In the genomic region with DNA sequence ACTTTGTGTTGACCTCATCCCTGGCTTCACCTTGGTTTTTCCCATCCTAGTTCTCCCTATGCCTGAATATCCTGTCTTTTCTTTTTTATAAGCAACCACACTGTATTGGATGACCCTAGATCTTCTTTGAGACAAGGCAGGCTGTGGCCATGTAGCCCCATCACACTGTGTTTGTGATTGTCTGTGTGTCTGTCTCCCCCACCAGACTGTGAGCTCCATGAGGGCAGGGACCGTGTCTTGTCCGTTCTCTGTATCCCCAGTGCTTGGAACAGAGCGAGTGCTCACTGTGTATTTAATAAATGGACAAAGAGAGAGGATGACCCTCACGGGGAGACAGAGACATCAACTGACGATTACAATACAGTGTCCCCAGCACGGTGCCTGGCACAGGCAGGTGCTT, we compare ENCODE assay signal across 18 cellular contexts. TPM values are rescaled to one million over a fixed set of nuclear protein-coding genes. Genes with fewer than 3 reads are reported as not detected.
DNase-seq lines count a peak whose midpoint lies in the region; ATAC-seq and TF ChIP-seq lines count a peak whose summit lies in the region.
"Had no signal": no experiment of that assay in that cellular context is flagged by ENCODE, and none has a peak within 500 bp of the region (broad histone marks: within the 10 kb centered on the region; RNA-seq: fewer than 3 reads in every experiment).

No MANE protein-coding gene starts in this region.

- no peak overlapping the region for H2BK15ac ChIP-seq in IMR-90 (ENCODE audit: low read depth, low read length)

- H3K4me1 Mint-ChIP-seq in CD8-positive, alpha-beta memory T cell: peaks cover 10 to 19% (median 14%) of the 10 kb centered on the region in 3 donors
- H3K4me1 Mint-ChIP-seq in brain (peaks cover 12% of the 10 kb centered on the region), neural crest cell (peaks cover 13% of the 10 kb centered on the region)
- peaks cover 15% of the 10 kb centered on the region for H3K4me1 Mint-ChIP-seq in activated naive CD8-positive, alpha-beta T cell treated with anti-CD3 and anti-CD28 coated beads, Interleukin-2, amount 50 U/mL, for 24 hours

- intact Hi-C loops in IMR-90 (cut with micrococcal nuclease) (no loop called here), uterus (cut with DNase I; ENCODE audit: low total_unique reads) (no loop called here), esophagus squamous epithelium (cut with DNase I) (no loop called here)

- peaks cover 11% of the 10 kb centered on the region for H3K4me1 ChIP-seq in CD8-positive, alpha-beta memory T cell (ENCODE audit: insufficient read depth, low read length)
- H3K4me1 ChIP-seq in IMR-90 (ENCODE audit: control insufficient read depth, insufficient read depth, low read length) (peaks cover 4% of the 10 kb centered on the region; the same call in 1 of the 2 replicates), uterus (peaks cover 0 to 8% of the 10 kb centered on the region in 2 donors), GM23248 (ENCODE audit: insufficient read depth) (no peaks in the 10 kb centered on the region), esophagus squamous epithelium (peaks cover 15 to 33% (median 16%) of the 10 kb centered on the region in 3 donors)

- peaks cover 30 to 36% of the 10 kb centered on the region in 2 donors for H3K27me3 Mint-ChIP-seq in CD8-positive, alpha-beta memory T cell
- peaks cover 49% of the 10 kb centered on the region for H3K27me3 Mint-ChIP-seq in brain
- peaks cover 66% of the 10 kb centered on the region for H3K27me3 Mint-ChIP-seq in neural crest cell (ENCODE audit: low read depth)
- H3K27me3 Mint-ChIP-seq in activated naive CD8-positive, alpha-beta T cell treated with anti-CD3 and anti-CD28 coated beads, Interleukin-2, amount 50 U/mL, for 24 hours: peaks cover 44% of the 10 kb centered on the region

- H3K4me3 ChIP-seq in CD8-positive, alpha-beta memory T cell (ENCODE audit: low read length): no peak overlapping the region
- no peak overlapping the region for H3K4me3 ChIP-seq in IMR-90 (ENCODE audit: insufficient read depth, low read depth, low read length)
- no peak overlapping the region for H3K4me3 ChIP-seq in uterus
- H3K4me3 ChIP-seq in GM23248: no peak overlapping the region
- H3K4me3 ChIP-seq in esophagus squamous epithelium: no peak overlapping the region
- H3K4me3 ChIP-seq: BLaER1 treated with 17β-estradiol and CSF1 and Interleukin-3, amounts not matched to agents 10 nM and 100 nM; SK-N-MC had no signal

- H3K9ac ChIP-seq in IMR-90 (ENCODE audit: low read depth, low read length): no peak overlapping the region
- no peak overlapping the region for H3K9ac ChIP-seq in GM23248
- H3K9ac ChIP-seq: BLaER1 treated with 17β-estradiol and CSF1 and Interleukin-3, amounts not matched to agents 10 nM and 100 nM had no signal

- H2AK9ac ChIP-seq in IMR-90 (replicated peaks; ENCODE audit: low read depth, low read length, poor library complexity): no peak overlapping the region

- no peak overlapping the region for H2AK5ac ChIP-seq in IMR-90 (ENCODE audit: low read depth, low read length)

- DNase-seq in CD8-positive, alpha-beta memory T cell: no peak
- no peak for DNase-seq in IMR-90
- DNase-seq in neural crest cell (ENCODE audit: low read depth, low spot score): no peak
- DNase-seq in uterus: no peak
- DNase-seq in GM23248: no peak
- DNase-seq in activated naive CD8-positive, alpha-beta T cell treated with anti-CD3 and anti-CD28 coated beads, Interleukin-2, amount 50 U/mL, for 24 hours: no peak
- no peak for DNase-seq in esophagus squamous epithelium (lab: John Stamatoyannopoulos, UW)
- DNase-seq: DMS79, Kasumi-1, NCI-H1930, NCI-H2171 had no signal

- WGBS in IMR-90 (ENCODE audit: extremely low coverage in 2 of 2, insufficient read length in 1 of 2), 2 experiments: 60% methylated on average over 1 of the region's 6 CpGs; no CpG with 5 or more reads in 1 of the 2 experiments
- WGBS in GM23248 (ENCODE audit: low coverage in 1 of 2, low lambda C conversion rate in 2 of 2, missing lambda C conversion rate in 2 of 2), 2 experiments: 89 to 92% methylated on average over 6 of the region's 6 CpGs
- 90 to 96% methylated on average over 4 to 6 of the region's 6 CpGs for WGBS in esophagus squamous epithelium, 2 donors

- CTCF ChIA-PET in CD8-positive, alpha-beta memory T cell (lab: Charles Lee): interaction anchor here (2.3 to 3.5 kb wide), 2 partner anchors 13 to 107 kb away, joined by 7 to 20 read pairs; no protein-coding TSS in a partner anchor
- CTCF ChIA-PET in IMR-90 (lab: Yijun Ruan, JAX): no interaction called here

- no peak for TF ChIP-seq RAD21 in IMR-90 (IDR thresholded peaks at IDR 0.05; ENCODE audit: low read length)

- no peak overlapping the region for H2BK120ac ChIP-seq in IMR-90 (ENCODE audit: low read depth, low read length)

- peaks cover 4% of the 10 kb centered on the region for H4K20me1 ChIP-seq in IMR-90 (ENCODE audit: insufficient read depth, low read length)
- no peaks in the 10 kb centered on the region for H4K20me1 ChIP-seq in GM23248 (ENCODE audit: insufficient read depth)

- H3K9me1 ChIP-seq in IMR-90 (ENCODE audit: insufficient read depth, low read length): no peaks in the 10 kb centered on the region; the same call in 1 of the 2 replicates

- no peaks in the 10 kb centered on the region for H3K36me3 ChIP-seq in CD8-positive, alpha-beta memory T cell (ENCODE audit: insufficient read depth, low read length)
- peaks cover 24% of the 10 kb centered on the region for H3K36me3 ChIP-seq in IMR-90 (ENCODE audit: control insufficient read depth, insufficient read depth, low read length)
- no peaks in the 10 kb centered on the region for H3K36me3 ChIP-seq in uterus
- H3K36me3 ChIP-seq in GM23248 (ENCODE audit: low read depth): no peaks in the 10 kb centered on the region
- H3K36me3 ChIP-seq in esophagus squamous epithelium: peaks cover 23 to 40% (median 31%) of the 10 kb centered on the region in 3 donors

- no peak overlapping the region for H3K56ac ChIP-seq in IMR-90 (ENCODE audit: extremely low read depth, insufficient read depth, low read length)

- no peak overlapping the region for H3K14ac ChIP-seq in IMR-90 (replicated peaks; ENCODE audit: low read depth, low read length)

- no peaks in the 10 kb centered on the region for H3K79me2 ChIP-seq in GM23248 (ENCODE audit: insufficient read depth)

- no peak overlapping the region for H4K5ac ChIP-seq in IMR-90 (ENCODE audit: low read depth, low read length)

- peak overlapping the region in 1 of 8 donors; percentile 64 for H3K27ac Mint-ChIP-seq in CD8-positive, alpha-beta memory T cell
- H3K27ac Mint-ChIP-seq in brain: no peak overlapping the region
- no peak overlapping the region for H3K27ac Mint-ChIP-seq in neural crest cell (ENCODE audit: unreplicated experiment)
- H3K27ac Mint-ChIP-seq in activated naive CD8-positive, alpha-beta T cell treated with anti-CD3 and anti-CD28 coated beads, Interleukin-2, amount 50 U/mL, for 24 hours: no peak overlapping the region

- ATAC-seq in IMR-90 (ENCODE audit: low read depth): no peak
- no peak for ATAC-seq in activated naive CD8-positive, alpha-beta T cell treated with anti-CD3 and anti-CD28 coated beads, Interleukin-2, amount 50 U/mL, for 24 hours
- ATAC-seq: Right ventricle myocardium inferior had no signal

- no peak overlapping the region for H3K4ac ChIP-seq in IMR-90 (ENCODE audit: low read depth, low read length)

- H3K27me3 ChIP-seq in CD8-positive, alpha-beta memory T cell (ENCODE audit: insufficient read depth, low read length, poor library complexity, severe bottlenecking): peaks cover 28% of the 10 kb centered on the region
- H3K27me3 ChIP-seq in IMR-90 (ENCODE audit: control insufficient read depth, insufficient read depth, low read length): peaks cover 46% of the 10 kb centered on the region
- H3K27me3 ChIP-seq in uterus: peaks cover 17 to 21% of the 10 kb centered on the region in 2 donors
- H3K27me3 ChIP-seq in GM23248 (replicated peaks; ENCODE audit: insufficient read depth): peaks cover 16% of the 10 kb centered on the region
- peaks cover 0 to 58% (median 11%) of the 10 kb centered on the region in 4 donors for H3K27me3 ChIP-seq in esophagus squamous epithelium

- no peaks in the 10 kb centered on the region for H3K9me3 Mint-ChIP-seq in CD8-positive, alpha-beta memory T cell
- H3K9me3 Mint-ChIP-seq in brain (peaks cover 0 to 4% (median 2%) of the 10 kb centered on the region in 5 experiments), neural crest cell (no peaks in the 10 kb centered on the region)
- H3K9me3 Mint-ChIP-seq in activated naive CD8-positive, alpha-beta T cell treated with anti-CD3 and anti-CD28 coated beads, Interleukin-2, amount 50 U/mL, for 24 hours: no peaks in the 10 kb centered on the region

- H3K9me2 ChIP-seq in GM23248 (ENCODE audit: insufficient read depth): no peaks in the 10 kb centered on the region

- TF ChIP-seq CTCF in IMR-90 (conservative IDR thresholded peaks at IDR 0.05; ENCODE audit: low read depth, low read length) (no peak), brain (conservative IDR thresholded peaks at IDR 0.05) (no peak), neural crest cell (conservative IDR thresholded peaks at IDR 0.05) (no peak), uterus (IDR thresholded peaks at IDR 0.05) (no peak), esophagus squamous epithelium (IDR thresholded peaks at IDR 0.05) (no peak)

- no peak overlapping the region for H3K27ac ChIP-seq in CD8-positive, alpha-beta memory T cell (ENCODE audit: low read depth, low read length)
- H3K27ac ChIP-seq in IMR-90 (ENCODE audit: insufficient read depth, low read length): no peak overlapping the region
- H3K27ac ChIP-seq in uterus: no peak overlapping the region
- H3K27ac ChIP-seq in GM23248: no peak overlapping the region
- no peak overlapping the region for H3K27ac ChIP-seq in esophagus squamous epithelium
- H3K27ac ChIP-seq: BLaER1 treated with 17β-estradiol and CSF1 and Interleukin-3, amounts not matched to agents 10 nM and 100 nM; SK-N-MC had no signal

- no peak overlapping the region for H3K18ac ChIP-seq in IMR-90 (ENCODE audit: low read depth, low read length)

- no peak overlapping the region for H4K8ac ChIP-seq in IMR-90 (ENCODE audit: low read depth in 2 of 2, low read length in 2 of 2)

- POLR2A ChIA-PET in CD8-positive, alpha-beta memory T cell (lab: Charles Lee): interaction anchor here (0.5 to 0.8 kb wide), 4 partner anchors 9 to 950 kb away, joined by 3 to 6 read pairs (median 4); no protein-coding TSS in a partner anchor
- POLR2A ChIA-PET in IMR-90 (lab: Charles Lee; ENCODE audit: unreplicated experiment): interaction anchor here (1.0 kb wide), 1 partner anchor 9 kb away, joined by 3 read pairs; a partner anchor contains a TSS

- no TSS peak for BruUV-seq in IMR-90 (replicated peaks; lab: Mats Ljungman, UMichigan)

- peak overlapping the region; percentile 49 for H2AFZ ChIP-seq in IMR-90 (replicated peaks; ENCODE audit: low read length, poor library complexity)
- no peak overlapping the region for H2AFZ ChIP-seq in GM23248

- H3K23ac ChIP-seq in IMR-90 (ENCODE audit: low read depth, low read length): no peak overlapping the region

- no peak overlapping the region for H2BK20ac ChIP-seq in IMR-90 (ENCODE audit: low read depth, low read length)

- no peaks in the 10 kb centered on the region for H3K9me3 ChIP-seq in CD8-positive, alpha-beta memory T cell (ENCODE audit: low read length)
- H3K9me3 ChIP-seq in IMR-90 (ENCODE audit: control insufficient read depth, insufficient read depth, low read length) (peaks cover 5% of the 10 kb centered on the region), uterus (no peaks in the 10 kb centered on the region), GM23248 (ENCODE audit: low read depth) (no peaks in the 10 kb centered on the region), esophagus squamous epithelium (no peaks in the 10 kb centered on the region)

- H2BK5ac ChIP-seq in IMR-90 (ENCODE audit: low read depth, low read length, poor library complexity, severe bottlenecking): no peak overlapping the region

- in situ Hi-C loops in IMR-90 (cut with MboI; ENCODE audit: low sequenced_read_pairs): no loop called here
- in situ Hi-C loops in GM23248 (cut with MboI): no loop called here

- H3K4me3 Mint-ChIP-seq in CD8-positive, alpha-beta memory T cell: peak overlapping the region in 4 of 7 donors; percentile 16 to 62 (median 40)
- H3K4me3 Mint-ChIP-seq in brain: peak overlapping the region in 4 of 5 experiments; percentile 8 to 44 (median 26)
- H3K4me3 Mint-ChIP-seq in neural crest cell: peak overlapping the region; percentile 54
- no peak overlapping the region for H3K4me3 Mint-ChIP-seq in activated naive CD8-positive, alpha-beta T cell treated with anti-CD3 and anti-CD28 coated beads, Interleukin-2, amount 50 U/mL, for 24 hours

- dilution Hi-C loops in IMR-90 (cut with HindIII; ENCODE audit: low sequenced_read_pairs, unreplicated experiment): no loop called here

- H4K91ac ChIP-seq in IMR-90 (ENCODE audit: insufficient read depth, low read depth, low read length): no peak overlapping the region

- no peaks in the 10 kb centered on the region for H3F3A ChIP-seq in GM23248 (ENCODE audit: insufficient read depth)

- H3K4me2 ChIP-seq in IMR-90 (ENCODE audit: low read depth, low read length): no peak overlapping the region
- H3K4me2 ChIP-seq in GM23248 (ENCODE audit: unreplicated experiment): no peak overlapping the region
- H3K4me2 ChIP-seq: BLaER1 treated with 17β-estradiol and CSF1 and Interleukin-3, amounts not matched to agents 10 nM and 100 nM had no signal

- peaks cover 0 to 5% of the 10 kb centered on the region in 2 experiments; a peak in 1 of 4 replicates for H3K79me1 ChIP-seq in IMR-90 (ENCODE audit: low read depth in 1 of 2, low read length in 2 of 2)

- peaks cover 3 to 33% (median 4%) of the 10 kb centered on the region in 3 donors for H3K36me3 Mint-ChIP-seq in CD8-positive, alpha-beta memory T cell
- peaks cover 35% of the 10 kb centered on the region for H3K36me3 Mint-ChIP-seq in brain
- H3K36me3 Mint-ChIP-seq in neural crest cell (ENCODE audit: low read depth): peaks cover 4% of the 10 kb centered on the region
- peaks cover 5% of the 10 kb centered on the region for H3K36me3 Mint-ChIP-seq in activated naive CD8-positive, alpha-beta T cell treated with anti-CD3 and anti-CD28 coated beads, Interleukin-2, amount 50 U/mL, for 24 hours (ENCODE audit: low read depth)

- TF ChIP-seq POLR2A in IMR-90 (IDR thresholded peaks at IDR 0.05; ENCODE audit: low read depth, low read length) (no peak), uterus (IDR thresholded peaks at IDR 0.05) (no peak), esophagus squamous epithelium (IDR thresholded peaks at IDR 0.05) (no peak)

RNA-seq across cellular contexts. Expression of a gene that starts 7.1 kb away (rescaled TPM):
- 100 to 1,000 TPM; 159 to 174 TPM for total RNA-seq in CD8-positive, alpha-beta memory T cell
- polyA plus RNA-seq in CD8-positive, alpha-beta memory T cell: 133 TPM
- 49.1 and 49.2 TPM in 2 replicates for total RNA-seq in IMR-90 (2012; rRNA removed)
- 99.7 and 119 TPM in 2 replicates for polyA plus RNA-seq in IMR-90 (2012; rRNA removed)
- 126 and 127 TPM in 2 replicates for polyA plus RNA-seq in IMR-90 (2012; cell fraction: cytosol; rRNA removed)
- 142 and 367 TPM in 2 replicates for polyA plus RNA-seq in IMR-90 (2012; cell fraction: nucleus; rRNA removed; ENCODE audit: low replicate concordance)
- polyA plus RNA-seq in brain (ENCODE audit: insufficient read depth, low read depth, low replicate concordance): 153 TPM
- 114 and 122 TPM in 2 replicates for total RNA-seq in neural crest cell
- 10 to 100 TPM; 41.9 to 77.6 (median 50.7) TPM for total RNA-seq in uterus
- 96.1 and 118 TPM in 2 replicates for total RNA-seq in GM23248 (2014; rRNA removed; shearing (Covaris generic))
- polyA plus RNA-seq in GM23248 (2016; fragmentation: Nextera tagmentation; extraction: Ambion mirVana): 117 TPM in 2 replicates
- total RNA-seq in esophagus squamous epithelium: 100 to 1,000 TPM in 2 of 4 donors, 10 to 100 TPM in 2; 93.2 to 148 (median 107) TPM

RNA-seq across cellular contexts. Expression of a gene that starts 9.1 kb away (rescaled TPM):
- total RNA-seq in CD8-positive, alpha-beta memory T cell: not detected
- polyA plus RNA-seq in CD8-positive, alpha-beta memory T cell: not detected
- under 0.01 TPM in 2 replicates for total RNA-seq in IMR-90 (2012; rRNA removed)
- polyA plus RNA-seq in IMR-90 (2012; rRNA removed): 0.07 and 0.34 TPM in 2 replicates
- polyA plus RNA-seq in IMR-90 (2012; cell fraction: cytosol; rRNA removed): 0.16 and 0.18 TPM in 2 replicates
- polyA plus RNA-seq in IMR-90 (2012; cell fraction: nucleus; rRNA removed; ENCODE audit: low replicate concordance): 0.51 and 0.57 TPM in 2 replicates
- polyA plus RNA-seq in brain (ENCODE audit: insufficient read depth, low read depth, low replicate concordance): 304 TPM
- total RNA-seq in neural crest cell: 8.7 and 12.9 TPM in 2 replicates
- total RNA-seq in uterus: under 1 TPM in 1 of 4 donors, not detected in 3; 0.69 TPM
- total RNA-seq in GM23248 (2014; rRNA removed; shearing (Covaris generic)): 0.11 TPM in 1 of 2 replicates, not detected in the other
- 0.24 TPM in 1 of 2 replicates, not detected in the other for polyA plus RNA-seq in GM23248 (2016; fragmentation: Nextera tagmentation; extraction: Ambion mirVana)
- 1 to 10 TPM in 2 of 4 donors, under 1 TPM in 2; 0.23 to 1.1 (median 0.81) TPM for total RNA-seq in esophagus squamous epithelium
- total RNA-seq: NCI-H460 had no signal

RNA-seq across cellular contexts. Expression of a gene that starts 27.6 kb away (rescaled TPM):
- total RNA-seq in CD8-positive, alpha-beta memory T cell: 10 to 100 TPM; 48.7 to 50.3 TPM
- polyA plus RNA-seq in CD8-positive, alpha-beta memory T cell: 56.4 TPM
- 38.9 and 39.2 TPM in 2 replicates for total RNA-seq in IMR-90 (2012; rRNA removed)
- polyA plus RNA-seq in IMR-90 (2012; rRNA removed): 494 and 588 TPM in 2 replicates
- 401 and 565 TPM in 2 replicates for polyA plus RNA-seq in IMR-90 (2012; cell fraction: cytosol; rRNA removed)
- polyA plus RNA-seq in IMR-90 (2012; cell fraction: nucleus; rRNA removed; ENCODE audit: low replicate concordance): 146 and 360 TPM in 2 replicates
- polyA plus RNA-seq in brain (ENCODE audit: insufficient read depth, low read depth, low replicate concordance): 164 TPM
- total RNA-seq in neural crest cell: 59.7 and 70.0 TPM in 2 replicates
- 100 to 1,000 TPM; 101 to 178 (median 120) TPM for total RNA-seq in uterus
- total RNA-seq in GM23248 (2014; rRNA removed; shearing (Covaris generic)): 326 and 410 TPM in 2 replicates
- 440 and 446 TPM in 2 replicates for polyA plus RNA-seq in GM23248 (2016; fragmentation: Nextera tagmentation; extraction: Ambion mirVana)
- 1,000 to 10,000 TPM in 1 of 4 donors, 100 to 1,000 TPM in 3; 428 to 1,204 (median 642) TPM for total RNA-seq in esophagus squamous epithelium

RNA-seq across cellular contexts. Expression of a gene that starts 46.1 kb away (rescaled TPM):
- total RNA-seq in CD8-positive, alpha-beta memory T cell: under 1 TPM; 0.33 to 0.35 TPM
- polyA plus RNA-seq in CD8-positive, alpha-beta memory T cell: 0.28 TPM
- 3.1 and 3.2 TPM in 2 replicates for total RNA-seq in IMR-90 (2012; rRNA removed)
- polyA plus RNA-seq in IMR-90 (2012; rRNA removed): 5.9 and 8.1 TPM in 2 replicates
- polyA plus RNA-seq in IMR-90 (2012; cell fraction: cytosol; rRNA removed): 3.5 and 12.3 TPM in 2 replicates
- 3.7 and 9.3 TPM in 2 replicates for polyA plus RNA-seq in IMR-90 (2012; cell fraction: nucleus; rRNA removed; ENCODE audit: low replicate concordance)
- 62.5 TPM for polyA plus RNA-seq in brain (ENCODE audit: insufficient read depth, low read depth, low replicate concordance)
- total RNA-seq in neural crest cell: 50.6 and 51.9 TPM in 2 replicates
- 10 to 100 TPM in 3 of 4 donors, under 1 TPM in 1; 0.77 to 32.1 (median 14.2) TPM for total RNA-seq in uterus
- 4.6 and 4.8 TPM in 2 replicates for total RNA-seq in GM23248 (2014; rRNA removed; shearing (Covaris generic))
- polyA plus RNA-seq in GM23248 (2016; fragmentation: Nextera tagmentation; extraction: Ambion mirVana): 0.25 and 0.46 TPM in 2 replicates
- 10 to 100 TPM in 1 of 4 donors, 1 to 10 TPM in 2, under 1 TPM in 1; 0.35 to 17.4 (median 3.2) TPM for total RNA-seq in esophagus squamous epithelium

RNA-seq across cellular contexts. Expression of a gene that starts 49.6 kb away (rescaled TPM):
- not detected for total RNA-seq in CD8-positive, alpha-beta memory T cell
- not detected for polyA plus RNA-seq in CD8-positive, alpha-beta memory T cell
- total RNA-seq in IMR-90 (2012; rRNA removed): not detected in 2 replicates
- polyA plus RNA-seq in IMR-90 (2012; rRNA removed): not detected in 2 replicates
- not detected in 2 replicates for polyA plus RNA-seq in IMR-90 (2012; cell fraction: cytosol; rRNA removed)
- 0.01 TPM in 1 of 2 replicates, not detected in the other for polyA plus RNA-seq in IMR-90 (2012; cell fraction: nucleus; rRNA removed; ENCODE audit: low replicate concordance)
- polyA plus RNA-seq in brain (ENCODE audit: insufficient read depth, low read depth, low replicate concordance): 0.34 TPM
- total RNA-seq in neural crest cell: not detected in 2 replicates
- 1 to 10 TPM in 1 of 4 donors, not detected in 3; 8.4 TPM for total RNA-seq in uterus
- total RNA-seq in GM23248 (2014; rRNA removed; shearing (Covaris generic)): not detected in 2 replicates
- polyA plus RNA-seq in GM23248 (2016; fragmentation: Nextera tagmentation; extraction: Ambion mirVana): not detected in 2 replicates
- total RNA-seq in esophagus squamous epithelium: not detected
- total RNA-seq: G401, H1, NCI-H460 had no signal
